22 cellular contexts compared by ENCODE assay signal in the genomic region with DNA sequence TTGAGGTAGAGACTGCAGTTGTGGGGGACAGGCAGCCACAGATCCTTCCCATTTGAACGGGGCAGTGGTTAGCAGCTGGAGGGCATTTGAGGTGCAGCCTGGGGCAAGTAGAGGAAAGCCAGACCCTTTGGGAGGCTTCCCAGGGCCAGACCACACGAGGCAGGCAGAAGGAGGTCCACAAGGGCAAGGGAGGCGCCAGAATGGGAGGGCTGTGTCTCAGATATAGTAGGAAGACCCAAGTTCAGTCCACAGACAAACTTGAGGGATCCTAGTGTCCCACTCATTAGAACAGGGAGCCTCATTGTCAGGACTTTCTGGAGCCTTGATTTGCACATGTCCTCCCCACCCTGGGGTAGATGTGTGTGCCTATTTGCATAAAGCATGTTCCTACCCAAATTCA.
"Had no signal": no experiment of that assay in that cellular context is flagged by ENCODE, and none has a peak within 500 bp of the region (broad histone marks: within the 10 kb centered on the region; RNA-seq: fewer than 3 reads in every experiment).

No MANE protein-coding gene starts in this region.

- H3K27me3 ChIP-seq: adrenal gland, breast epithelium, esophagus squamous epithelium, right lobe of liver, tibial artery had no signal

- H3K9ac ChIP-seq: SK-N-SH had no signal

- H3K36me3 Mint-ChIP-seq: T-cell had no signal

- H3K4me1 Mint-ChIP-seq: activated CD4-positive, alpha-beta T cell treated with anti-CD3 and anti-CD28 coated beads, Interleukin-2, amount 10 ng/mL, durations not matched to agents 7 days and 5 days; T-cell had no signal

- H3K27ac ChIP-seq: adrenal gland, breast epithelium, esophagus squamous epithelium, right lobe of liver, tibial artery had no signal

- H3K4me1 ChIP-seq: adrenal gland, breast epithelium, right lobe of liver, tibial artery had no signal

- ATAC-seq: activated CD8-positive, alpha-beta T cell treated with anti-CD3 and anti-CD28 coated beads, Interleukin-2, amount 10 ng/mL, durations not matched to agents 7 days and 5 days; activated T-cell treated with anti-CD3 and anti-CD28 coated beads, Interleukin-2, amount 50 U/mL, for 4 hours; left colon; T-cell had no signal

- H3K9me3 ChIP-seq: adrenal gland, breast epithelium, esophagus squamous epithelium, right lobe of liver, SK-N-SH, tibial artery had no signal

- H3K36me3 ChIP-seq: adrenal gland, breast epithelium, esophagus squamous epithelium, right lobe of liver, tibial artery had no signal

- H3K9me3 Mint-ChIP-seq: activated B cell treated with CpG ODN at 0.5 μM for 24 hours; activated CD4-positive, alpha-beta T cell treated with anti-CD3 and anti-CD28 coated beads, Interleukin-2, amount 10 ng/mL, durations not matched to agents 7 days and 5 days; activated T-cell treated with anti-CD3 and anti-CD28 coated beads, Interleukin-2, amount 50 U/mL, for 4 hours; dendritic cell treated with granulocyte-macrophage colony-stimulating factor and Interleukin-4, amounts not matched to agents 40 ng/mL and 50 ng/mL, for 4 days; T-cell had no signal

- H3K4me3 ChIP-seq: adrenal gland, breast epithelium, esophagus squamous epithelium, lung, right lobe of liver, tibial artery had no signal

- H3K27me3 Mint-ChIP-seq: activated CD4-positive, alpha-beta T cell treated with anti-CD3 and anti-CD28 coated beads, Interleukin-2, amount 10 ng/mL, durations not matched to agents 7 days and 5 days had no signal

- H3K4me3 Mint-ChIP-seq: activated B cell treated with CpG ODN at 0.5 μM for 24 hours; activated CD4-positive, alpha-beta T cell treated with anti-CD3 and anti-CD28 coated beads, Interleukin-2, amount 10 ng/mL, durations not matched to agents 7 days and 5 days; activated CD8-positive, alpha-beta T cell treated with anti-CD3 and anti-CD28 coated beads, Interleukin-2, amount 10 ng/mL, durations not matched to agents 7 days and 5 days; activated T-cell treated with anti-CD3 and anti-CD28 coated beads, Interleukin-2, amount 50 U/mL, for 4 hours; dendritic cell treated with granulocyte-macrophage colony-stimulating factor and Interleukin-4, amounts not matched to agents 40 ng/mL and 50 ng/mL, for 4 days; T-cell had no signal

- H3K27ac Mint-ChIP-seq: activated CD4-positive, alpha-beta T cell treated with anti-CD3 and anti-CD28 coated beads, Interleukin-2, amount 10 ng/mL, durations not matched to agents 7 days and 5 days; activated CD8-positive, alpha-beta T cell treated with anti-CD3 and anti-CD28 coated beads, Interleukin-2, amount 10 ng/mL, durations not matched to agents 7 days and 5 days; dendritic cell treated with granulocyte-macrophage colony-stimulating factor and Interleukin-4, amounts not matched to agents 40 ng/mL and 50 ng/mL, for 4 days; T-cell had no signal

- DNase-seq: activated B cell treated with CpG ODN at 0.5 μM for 24 hours; activated CD4-positive, alpha-beta T cell treated with anti-CD3 and anti-CD28 coated beads, Interleukin-2, amount 10 ng/mL, durations not matched to agents 7 days and 5 days; activated CD8-positive, alpha-beta memory T cell treated with anti-CD3 and anti-CD28 coated beads, Interleukin-2, amount 50 U/mL, for 4 hours; activated CD8-positive, alpha-beta T cell treated with anti-CD3 and anti-CD28 coated beads, Interleukin-2, amount 10 ng/mL, durations not matched to agents 7 days and 5 days; activated effector memory CD4-positive, alpha-beta T cell treated with Interleukin-2 at 50 U/mL for 16 hours; activated naive CD4-positive, alpha-beta T cell treated with anti-CD3 and anti-CD28 coated beads, Interleukin-2, amount 50 U/mL, for 16 hours; activated T-cell treated with anti-CD3 and anti-CD28 coated beads, Interleukin-2, amount 50 U/mL, for 4 hours; effector memory CD4-positive, alpha-beta T cell; esophagus squamous epithelium; left colon; midbrain; stimulated activated CD4-positive, alpha-beta T cell treated with anti-CD3 and anti-CD28 coated beads, Interleukin-1b, Interleukin-23, amount 100 ng/mL, for 48 hours; stimulated activated naive CD4-positive, alpha-beta T cell treated with Interleukin-2 at 50 U/mL for 16 hours; substantia nigra; T-cell had no signal
